In the genomic region with DNA sequence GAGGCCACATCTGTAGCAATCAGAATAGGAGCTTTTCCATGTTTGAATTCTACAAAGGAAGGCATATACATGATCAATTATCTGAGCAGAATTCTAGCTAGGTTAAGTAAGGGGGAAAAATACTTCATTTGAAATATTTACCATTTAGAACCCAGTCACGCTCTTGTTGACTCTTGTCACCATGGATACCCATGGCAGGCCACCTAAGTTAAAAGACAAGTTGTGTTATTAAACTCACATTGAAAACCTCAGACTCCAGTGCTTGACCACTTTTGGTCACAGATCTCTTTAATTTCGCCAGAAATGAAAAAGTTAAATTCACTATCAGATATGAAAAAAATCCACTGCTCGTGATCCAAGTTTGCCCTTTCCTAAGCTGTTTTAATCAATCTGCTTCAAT, we compare ENCODE assay signal across 15 cellular contexts. TPM values are rescaled to one million over a fixed set of nuclear protein-coding genes. Genes with fewer than 3 reads are reported as not detected.
DNase-seq lines count a peak whose midpoint lies in the region; ATAC-seq, FAIRE-seq and TF ChIP-seq lines count a peak whose summit lies in the region.
"Had no signal": no experiment of that assay in that cellular context is flagged by ENCODE, and none has a peak within 500 bp of the region (broad histone marks: within the 10 kb centered on the region; RNA-seq: fewer than 3 reads in every experiment).

No MANE protein-coding gene starts in this region.

- no peak overlapping the region for H3K9ac ChIP-seq in HepG2 (ENCODE audit: insufficient read depth, low read depth, low read length)

- peaks cover 12% of the 10 kb centered on the region for H3K27me3 Mint-ChIP-seq in type B pancreatic cell

- peaks cover 48% of the 10 kb centered on the region for H3K4me1 Mint-ChIP-seq in type B pancreatic cell (ENCODE audit: unreplicated experiment)

- no peak for FAIRE-seq in HepG2 (lab: Jason Lieb, UNC)
- FAIRE-seq: HTR-8/SVneo had no signal

- H3K27ac Mint-ChIP-seq in activated naive CD4-positive, alpha-beta T cell treated with anti-CD3 and anti-CD28 coated beads, Interleukin-2, amount 50 U/mL, for 72 hours, result peak overlapping the region; percentile 97 to 100
- peak overlapping the region; percentile 100 for H3K27ac Mint-ChIP-seq in type B pancreatic cell

- H3K9me3 ChIP-seq in HepG2 (ENCODE audit: low read length), result no peaks in the 10 kb centered on the region
- no peaks in the 10 kb centered on the region for H3K9me3 ChIP-seq in right lobe of liver
- no peaks in the 10 kb centered on the region for H3K9me3 ChIP-seq in hepatocyte (ENCODE audit: low read depth)
- H3K9me3 ChIP-seq: right atrium auricular region, vagina had no signal

- TF ChIP-seq EP300 in HepG2 (IDR thresholded peaks at IDR 0.05; ENCODE audit: low read depth in 2 of 2, low read length in 2 of 2), result no peak
- TF ChIP-seq EP300 in HepG2 (CRISPR knock-in tag; IDR thresholded peaks at IDR 0.05; ENCODE audit: borderline replicate concordance), result no peak

- CTCF ChIA-PET in HepG2 (lab: Yijun Ruan, JAX; ENCODE audit: low intra/inter-chr PET ratio, low total read pairs), result no interaction called here

- H3K27me3 ChIP-seq in HepG2 (ENCODE audit: control insufficient read depth in 1 of 2, insufficient read depth in 2 of 2, low read length in 2 of 2) (no peaks in the 10 kb centered on the region; a peak in 1 of 5 replicates), right lobe of liver (no peaks in the 10 kb centered on the region), hepatocyte (no peaks in the 10 kb centered on the region)
- H3K27me3 ChIP-seq: right atrium auricular region, vagina had no signal

- peaks cover 55% of the 10 kb centered on the region for H4K20me1 ChIP-seq in HepG2 (ENCODE audit: insufficient read depth, low read length)
- peaks cover 72% of the 10 kb centered on the region for H4K20me1 ChIP-seq in hepatocyte (ENCODE audit: insufficient read depth, poor library complexity, severe bottlenecking)

- in situ Hi-C loops in HepG2 (cut with HindIII; ENCODE audit: extremely low pct_ligation_motif_present, low pct_unique_long_range_greater_than_20kb), result loop anchor here (10.0 kb wide), 1 partner anchor 657 kb away; the partner anchor contains the start of gene SMARCD2

- H3K4me1 ChIP-seq in HepG2 (ENCODE audit: insufficient read depth, low read length) (peaks cover 74% of the 10 kb centered on the region), right lobe of liver (peaks cover 0 to 61% (median 10%) of the 10 kb centered on the region in 4 donors), hepatocyte (ENCODE audit: insufficient read depth) (peaks cover 29% of the 10 kb centered on the region)

- 98% methylated on average over 3 of the region's 3 CpGs for WGBS in HepG2 (ENCODE audit: low lambda C conversion rate)
- 69% methylated on average over 2 of the region's 3 CpGs for whole genome bisulfite sequencing in right lobe of liver (ENCODE audit: insufficient coverage, low coverage, low lambda C conversion rate, missing lambda C conversion rate)
- WGBS in hepatocyte (ENCODE audit: low lambda C conversion rate, missing lambda C conversion rate), result 90% methylated on average over 3 of the region's 3 CpGs

- no peak for TF ChIP-seq RAD21 in HepG2 (CRISPR knock-in tag; IDR thresholded peaks at IDR 0.05)

- TF ChIP-seq POLR2A in HepG2 (IDR thresholded peaks at IDR 0.05; ENCODE audit: insufficient read depth in 1 of 2, low read depth in 2 of 2, low read length in 2 of 2) (peak in 1 of 2 experiments; percentile 51; a peak in 1 of 4 replicates), right lobe of liver (IDR thresholded peaks at IDR 0.05) (no peak)

- no peak for TF ChIP-seq CTCF in HepG2 (CRISPR knock-in tag; IDR thresholded peaks at IDR 0.05)
- TF ChIP-seq CTCF in right lobe of liver (IDR thresholded peaks at IDR 0.05), result no peak
- TF ChIP-seq CTCF in hepatocyte (IDR thresholded peaks at IDR 0.05; ENCODE audit: poor library complexity), result no peak
- TF ChIP-seq CTCF in type B pancreatic cell (conservative IDR thresholded peaks at IDR 0.05), result no peak

- POLR2A ChIA-PET in HepG2 (lab: Yijun Ruan, JAX), result no interaction called here

- no peaks in the 10 kb centered on the region for H3K9me2 ChIP-seq in hepatocyte (replicated peaks; ENCODE audit: insufficient read depth)

- intact Hi-C loops in HepG2 (cut with micrococcal nuclease; ENCODE audit: unreplicated experiment), result no loop called here
- intact Hi-C loops in right lobe of liver (cut with DNase I), result no loop called here

- H2AFZ ChIP-seq in HepG2 (ENCODE audit: low read length), result no peak overlapping the region
- no peak overlapping the region for H2AFZ ChIP-seq in hepatocyte

- H3K79me2 ChIP-seq in HepG2 (ENCODE audit: insufficient read depth, low read length) (peaks cover 35% of the 10 kb centered on the region), hepatocyte (peaks cover 69% of the 10 kb centered on the region)

- H3K27ac ChIP-seq in HepG2 (ENCODE audit: extremely low read length, insufficient read depth, low read length) (no peak overlapping the region), right lobe of liver (no peak overlapping the region), hepatocyte (peak overlapping the region; percentile 9)
- H3K27ac ChIP-seq: C4-2B, right atrium auricular region, vagina had no signal

- H3K4me2 ChIP-seq in HepG2 (ENCODE audit: low read depth, low read length) (no peak overlapping the region), hepatocyte (no peak overlapping the region)

- H3K4me3 ChIP-seq in HepG2 (replicated peaks in 1 of 3; ENCODE audit: insufficient read depth in 1 of 3, low read depth in 2 of 3, low read length in 3 of 3) (no peak overlapping the region), right lobe of liver (no peak overlapping the region), hepatocyte (no peak overlapping the region)
- H3K4me3 ChIP-seq: right atrium auricular region, vagina had no signal

- H3K9me3 Mint-ChIP-seq in activated naive CD4-positive, alpha-beta T cell treated with anti-CD3 and anti-CD28 coated beads, Interleukin-2, amount 50 U/mL, for 72 hours, result no peaks in the 10 kb centered on the region
- no peaks in the 10 kb centered on the region for H3K9me3 Mint-ChIP-seq in type B pancreatic cell

- H3K36me3 ChIP-seq in HepG2 (replicated peaks in 1 of 2; ENCODE audit: control insufficient read depth in 1 of 2, insufficient read depth in 2 of 2, low read length in 2 of 2), result peaks cover 26 to 56% of the 10 kb centered on the region in 2 experiments
- H3K36me3 ChIP-seq in right lobe of liver, result peaks cover 37 to 67% (median 53%) of the 10 kb centered on the region in 4 donors
- H3K36me3 ChIP-seq in hepatocyte (replicated peaks; ENCODE audit: insufficient read depth, low read depth), result peaks cover 13% of the 10 kb centered on the region

- ATAC-seq in HepG2 (no peak), right lobe of liver (no peak), HG02852 (IDR thresholded peaks at IDR 0.05; ENCODE audit: unreplicated experiment) (no peak)
- no peak for ATAC-seq in activated naive CD4-positive, alpha-beta T cell treated with anti-CD3 and anti-CD28 coated beads, Interleukin-2, amount 50 U/mL, for 72 hours

- no peak for DNase-seq in HepG2 (ENCODE audit: low spot score)
- no peak for DNase-seq in right lobe of liver
- no peak for DNase-seq in activated naive CD4-positive, alpha-beta T cell treated with anti-CD3 and anti-CD28 coated beads, Interleukin-2, amount 50 U/mL, for 72 hours (ENCODE audit: low spot score in 2 of 2)
- no peak for DNase-seq in hepatocyte (ENCODE audit: low spot score)
- DNase-seq in type B pancreatic cell (ENCODE audit: extremely low spot score, unreplicated experiment), result no peak
- no peak for DNase-seq in retina
- no peak for DNase-seq in NK-92 (lab: John Stamatoyannopoulos, UW; ENCODE audit: unreplicated experiment)
- DNase-seq: effector CD8-positive, alpha-beta T cell; GOT3; NCI-H146 had no signal

- peaks cover 66 to 80% of the 10 kb centered on the region in 2 donors for H3K36me3 Mint-ChIP-seq in activated naive CD4-positive, alpha-beta T cell treated with anti-CD3 and anti-CD28 coated beads, Interleukin-2, amount 50 U/mL, for 72 hours
- H3K36me3 Mint-ChIP-seq in type B pancreatic cell, result peaks cover 67% of the 10 kb centered on the region

- peak overlapping the region; percentile 14 for H3K4me3 Mint-ChIP-seq in type B pancreatic cell

- BruUV-seq in HepG2 (replicated peaks; lab: Mats Ljungman, UMichigan), result no TSS peak

RNA-seq across cellular contexts. Expression of gene DDX5, which starts 4.1 kb away (rescaled TPM):
- 503 and 539 TPM in 2 replicates for total RNA-seq in HepG2 (2016; rRNA removed; fragmentation: Illumina TruSeq; extraction: Trizol)
- 84.1 and 89.7 TPM in 2 replicates for total RNA-seq in HepG2 (2016; cell fraction: cytosol; rRNA removed; fragmentation: Illumina TruSeq; extraction: Trizol; ENCODE audit: low read depth)
- 489 and 528 TPM in 2 replicates for total RNA-seq in HepG2 (2016; cell fraction: insoluble cytoplasmic fraction; rRNA removed; fragmentation: Illumina TruSeq; extraction: Trizol)
- total RNA-seq in HepG2 (2016; cell fraction: membrane; rRNA removed; fragmentation: Illumina TruSeq; extraction: Trizol), result 116 and 157 TPM in 2 replicates
- total RNA-seq in HepG2 (2016; cell fraction: nucleus; rRNA removed; fragmentation: Illumina TruSeq; extraction: Trizol), result 878 and 919 TPM in 2 replicates
- 622 and 684 TPM in 2 replicates for polyA plus RNA-seq in HepG2 (2011; rRNA removed)
- polyA plus RNA-seq in HepG2 (2011; cell fraction: cytosol; rRNA removed), result 569 and 613 TPM in 2 replicates
- 1,237 and 1,431 TPM in 2 replicates for polyA plus RNA-seq in HepG2 (2011; cell fraction: nucleus; rRNA removed)
- polyA plus RNA-seq in HepG2 (2012), result 388 and 421 TPM in 2 replicates
- polyA plus RNA-seq in HepG2 (2016; cell fraction: cytosol; fragmentation: Illumina TruSeq; extraction: Trizol; ENCODE audit: low read depth), result 39.4 and 49.0 TPM in 2 replicates
- 620 and 627 TPM in 2 replicates for polyA plus RNA-seq in HepG2 (2016; cell fraction: insoluble cytoplasmic fraction; fragmentation: Illumina TruSeq; extraction: Trizol; ENCODE audit: low read depth)
- polyA plus RNA-seq in HepG2 (2016; cell fraction: membrane; fragmentation: Illumina TruSeq; extraction: Trizol; ENCODE audit: low read depth), result 60.1 and 80.5 TPM in 2 replicates
- 1,021 and 1,036 TPM in 2 replicates for polyA plus RNA-seq in HepG2 (2016; cell fraction: nucleus; fragmentation: Illumina TruSeq; extraction: Trizol; ENCODE audit: insufficient read depth, low read depth)
- polyA minus RNA-seq in HepG2 (2011; rRNA and poly(A)+ RNA removed; ENCODE audit: low replicate concordance), result 1,158 and 1,526 TPM in 2 replicates
- polyA minus RNA-seq in HepG2 (2011; cell fraction: cytosol; rRNA and poly(A)+ RNA removed), result 501 and 518 TPM in 2 replicates
- polyA minus RNA-seq in HepG2 (2011; cell fraction: nucleus; rRNA and poly(A)+ RNA removed), result 2,012 and 2,066 TPM in 2 replicates
- total RNA-seq in right lobe of liver, result 100 to 1,000 TPM; 218 to 431 (median 344) TPM
- total RNA-seq in activated naive CD4-positive, alpha-beta T cell treated with anti-CD3 and anti-CD28 coated beads, Interleukin-2, amount 50 U/mL, for 72 hours, result 100 to 1,000 TPM; 687 to 793 TPM
- total RNA-seq in hepatocyte, result 786 and 790 TPM in 2 replicates
- 513 and 519 TPM in 2 replicates for polyA plus RNA-seq in hepatocyte
- total RNA-seq in type B pancreatic cell (ENCODE audit: low replicate concordance), result 729 and 758 TPM in 2 replicates

RNA-seq across cellular contexts. Expression of gene CEP95, which starts 4.8 kb away (rescaled TPM):
- total RNA-seq in HepG2 (2016; rRNA removed; fragmentation: Illumina TruSeq; extraction: Trizol), result 31.9 and 68.8 TPM in 2 replicates
- total RNA-seq in HepG2 (2016; cell fraction: cytosol; rRNA removed; fragmentation: Illumina TruSeq; extraction: Trizol; ENCODE audit: low read depth), result 28.2 and 32.1 TPM in 2 replicates
- total RNA-seq in HepG2 (2016; cell fraction: insoluble cytoplasmic fraction; rRNA removed; fragmentation: Illumina TruSeq; extraction: Trizol), result 34.8 and 63.6 TPM in 2 replicates
- 29.6 and 34.9 TPM in 2 replicates for total RNA-seq in HepG2 (2016; cell fraction: membrane; rRNA removed; fragmentation: Illumina TruSeq; extraction: Trizol)
- 128 and 149 TPM in 2 replicates for total RNA-seq in HepG2 (2016; cell fraction: nucleus; rRNA removed; fragmentation: Illumina TruSeq; extraction: Trizol)
- 58.6 and 65.9 TPM in 2 replicates for polyA plus RNA-seq in HepG2 (2011; rRNA removed)
- polyA plus RNA-seq in HepG2 (2011; cell fraction: cytosol; rRNA removed), result 11.6 and 14.3 TPM in 2 replicates
- 128 and 136 TPM in 2 replicates for polyA plus RNA-seq in HepG2 (2011; cell fraction: nucleus; rRNA removed)
- polyA plus RNA-seq in HepG2 (2012), result 42.4 and 43.9 TPM in 2 replicates
- 9.9 and 10.0 TPM in 2 replicates for polyA plus RNA-seq in HepG2 (2016; cell fraction: cytosol; fragmentation: Illumina TruSeq; extraction: Trizol; ENCODE audit: low read depth)
- 31.3 and 31.7 TPM in 2 replicates for polyA plus RNA-seq in HepG2 (2016; cell fraction: insoluble cytoplasmic fraction; fragmentation: Illumina TruSeq; extraction: Trizol; ENCODE audit: low read depth)
- polyA plus RNA-seq in HepG2 (2016; cell fraction: membrane; fragmentation: Illumina TruSeq; extraction: Trizol; ENCODE audit: low read depth), result 16.6 and 17.0 TPM in 2 replicates
- 274 and 290 TPM in 2 replicates for polyA plus RNA-seq in HepG2 (2016; cell fraction: nucleus; fragmentation: Illumina TruSeq; extraction: Trizol; ENCODE audit: insufficient read depth, low read depth)
- 37.3 and 40.5 TPM in 2 replicates for polyA minus RNA-seq in HepG2 (2011; rRNA and poly(A)+ RNA removed; ENCODE audit: low replicate concordance)
- 13.0 and 13.9 TPM in 2 replicates for polyA minus RNA-seq in HepG2 (2011; cell fraction: cytosol; rRNA and poly(A)+ RNA removed)
- polyA minus RNA-seq in HepG2 (2011; cell fraction: nucleus; rRNA and poly(A)+ RNA removed), result 201 and 240 TPM in 2 replicates
- 10 to 100 TPM; 11.0 to 27.6 (median 14.0) TPM for total RNA-seq in right lobe of liver
- 100 to 1,000 TPM in 1 of 2 donors, 10 to 100 TPM in 1; 49.5 to 142 TPM for total RNA-seq in activated naive CD4-positive, alpha-beta T cell treated with anti-CD3 and anti-CD28 coated beads, Interleukin-2, amount 50 U/mL, for 72 hours
- 38.6 and 42.8 TPM in 2 replicates for total RNA-seq in hepatocyte
- polyA plus RNA-seq in hepatocyte, result 25.8 and 29.3 TPM in 2 replicates
- 52.1 and 76.2 TPM in 2 replicates for total RNA-seq in type B pancreatic cell (ENCODE audit: low replicate concordance)

RNA-seq across cellular contexts. Expression of gene POLG2, which starts 5.2 kb away (rescaled TPM):
- total RNA-seq in HepG2 (2016; rRNA removed; fragmentation: Illumina TruSeq; extraction: Trizol), result 16.2 and 25.5 TPM in 2 replicates
- total RNA-seq in HepG2 (2016; cell fraction: cytosol; rRNA removed; fragmentation: Illumina TruSeq; extraction: Trizol; ENCODE audit: low read depth), result 6.2 and 6.5 TPM in 2 replicates
- 17.1 and 25.1 TPM in 2 replicates for total RNA-seq in HepG2 (2016; cell fraction: insoluble cytoplasmic fraction; rRNA removed; fragmentation: Illumina TruSeq; extraction: Trizol)
- 4.8 and 7.5 TPM in 2 replicates for total RNA-seq in HepG2 (2016; cell fraction: membrane; rRNA removed; fragmentation: Illumina TruSeq; extraction: Trizol)
- 40.2 and 43.9 TPM in 2 replicates for total RNA-seq in HepG2 (2016; cell fraction: nucleus; rRNA removed; fragmentation: Illumina TruSeq; extraction: Trizol)
- 19.6 and 21.1 TPM in 2 replicates for polyA plus RNA-seq in HepG2 (2011; rRNA removed)
- polyA plus RNA-seq in HepG2 (2011; cell fraction: cytosol; rRNA removed), result 7.1 and 7.7 TPM in 2 replicates
- 33.9 and 48.5 TPM in 2 replicates for polyA plus RNA-seq in HepG2 (2011; cell fraction: nucleus; rRNA removed)
- polyA plus RNA-seq in HepG2 (2012), result 20.6 and 26.0 TPM in 2 replicates
- 1.7 and 1.9 TPM in 2 replicates for polyA plus RNA-seq in HepG2 (2016; cell fraction: cytosol; fragmentation: Illumina TruSeq; extraction: Trizol; ENCODE audit: low read depth)
- 15.7 and 18.4 TPM in 2 replicates for polyA plus RNA-seq in HepG2 (2016; cell fraction: insoluble cytoplasmic fraction; fragmentation: Illumina TruSeq; extraction: Trizol; ENCODE audit: low read depth)
- 2.1 and 3.4 TPM in 2 replicates for polyA plus RNA-seq in HepG2 (2016; cell fraction: membrane; fragmentation: Illumina TruSeq; extraction: Trizol; ENCODE audit: low read depth)
- 81.7 and 89.2 TPM in 2 replicates for polyA plus RNA-seq in HepG2 (2016; cell fraction: nucleus; fragmentation: Illumina TruSeq; extraction: Trizol; ENCODE audit: insufficient read depth, low read depth)
- 8.5 and 12.3 TPM in 2 replicates for polyA minus RNA-seq in HepG2 (2011; rRNA and poly(A)+ RNA removed; ENCODE audit: low replicate concordance)
- 3.9 and 5.4 TPM in 2 replicates for polyA minus RNA-seq in HepG2 (2011; cell fraction: cytosol; rRNA and poly(A)+ RNA removed)
- polyA minus RNA-seq in HepG2 (2011; cell fraction: nucleus; rRNA and poly(A)+ RNA removed), result 61.8 and 78.0 TPM in 2 replicates
- total RNA-seq in right lobe of liver, result 1 to 10 TPM; 2.9 to 9.2 (median 5.5) TPM
- 10 to 100 TPM; 35.2 to 71.6 TPM for total RNA-seq in activated naive CD4-positive, alpha-beta T cell treated with anti-CD3 and anti-CD28 coated beads, Interleukin-2, amount 50 U/mL, for 72 hours
- 8.1 and 8.3 TPM in 2 replicates for total RNA-seq in hepatocyte
- 9.7 and 18.5 TPM in 2 replicates for polyA plus RNA-seq in hepatocyte
- total RNA-seq in type B pancreatic cell (ENCODE audit: low replicate concordance), result 15.4 and 22.9 TPM in 2 replicates

RNA-seq across cellular contexts. Expression of gene MILR1, which starts 53.1 kb away (rescaled TPM):
- total RNA-seq in HepG2 (2016; rRNA removed; fragmentation: Illumina TruSeq; extraction: Trizol), result 0.27 TPM in 1 of 2 replicates, not detected in the other
- not detected in 2 replicates for total RNA-seq in HepG2 (2016; cell fraction: cytosol; rRNA removed; fragmentation: Illumina TruSeq; extraction: Trizol; ENCODE audit: low read depth)
- total RNA-seq in HepG2 (2016; cell fraction: insoluble cytoplasmic fraction; rRNA removed; fragmentation: Illumina TruSeq; extraction: Trizol), result not detected in 2 replicates
- total RNA-seq in HepG2 (2016; cell fraction: membrane; rRNA removed; fragmentation: Illumina TruSeq; extraction: Trizol), result not detected in 2 replicates
- not detected in 2 replicates for total RNA-seq in HepG2 (2016; cell fraction: nucleus; rRNA removed; fragmentation: Illumina TruSeq; extraction: Trizol)
- 0.98 and 1.7 TPM in 2 replicates for polyA plus RNA-seq in HepG2 (2011; rRNA removed)
- 0.47 and 0.75 TPM in 2 replicates for polyA plus RNA-seq in HepG2 (2011; cell fraction: cytosol; rRNA removed)
- 0.80 and 1.5 TPM in 2 replicates for polyA plus RNA-seq in HepG2 (2011; cell fraction: nucleus; rRNA removed)
- 0.57 TPM in 1 of 2 replicates, not detected in the other for polyA plus RNA-seq in HepG2 (2012)
- not detected in 2 replicates for polyA plus RNA-seq in HepG2 (2016; cell fraction: cytosol; fragmentation: Illumina TruSeq; extraction: Trizol; ENCODE audit: low read depth)
- not detected in 2 replicates for polyA plus RNA-seq in HepG2 (2016; cell fraction: insoluble cytoplasmic fraction; fragmentation: Illumina TruSeq; extraction: Trizol; ENCODE audit: low read depth)
- 0.34 TPM in 1 of 2 replicates, not detected in the other for polyA plus RNA-seq in HepG2 (2016; cell fraction: membrane; fragmentation: Illumina TruSeq; extraction: Trizol; ENCODE audit: low read depth)
- 0.64 TPM in 1 of 2 replicates, not detected in the other for polyA plus RNA-seq in HepG2 (2016; cell fraction: nucleus; fragmentation: Illumina TruSeq; extraction: Trizol; ENCODE audit: insufficient read depth, low read depth)
- 0.72 TPM in 1 of 2 replicates, not detected in the other for polyA minus RNA-seq in HepG2 (2011; rRNA and poly(A)+ RNA removed; ENCODE audit: low replicate concordance)
- not detected in 2 replicates for polyA minus RNA-seq in HepG2 (2011; cell fraction: cytosol; rRNA and poly(A)+ RNA removed)
- polyA minus RNA-seq in HepG2 (2011; cell fraction: nucleus; rRNA and poly(A)+ RNA removed), result 1.2 and 2.5 TPM in 2 replicates
- total RNA-seq in right lobe of liver, result 1 to 10 TPM in 4 of 6 experiments, under 1 TPM in 2; 0.57 to 3.0 (median 1.9) TPM
- under 1 TPM in 1 of 2 donors, not detected in 1; 0.64 TPM for total RNA-seq in activated naive CD4-positive, alpha-beta T cell treated with anti-CD3 and anti-CD28 coated beads, Interleukin-2, amount 50 U/mL, for 72 hours
- 0.47 TPM in 1 of 2 replicates, not detected in the other for total RNA-seq in hepatocyte
- 0.47 and 0.62 TPM in 2 replicates for polyA plus RNA-seq in hepatocyte
- not detected in 2 replicates for total RNA-seq in type B pancreatic cell (ENCODE audit: low replicate concordance)
